ENCODE assay signal across 15 cellular contexts in genomic region chr4:128349921-128350320, GRCh38.
DNase-seq lines count a peak whose midpoint lies in the region; ATAC-seq, FAIRE-seq and TF ChIP-seq lines count a peak whose summit lies in the region.
"Had no signal": no experiment of that assay in that cellular context is flagged by ENCODE, and none has a peak within 500 bp of the region (broad histone marks: within the 10 kb centered on the region; RNA-seq: fewer than 3 reads in every experiment).

No MANE protein-coding gene starts in this region.

- H3K79me2 ChIP-seq in K562 (ENCODE audit: control insufficient read depth, insufficient read depth, low read length) = no peaks in the 10 kb centered on the region

- H3K27ac ChIP-seq in K562 (ENCODE audit: extremely low read depth, low read depth, low read length) (no peak overlapping the region; the same call in 2 of the 3 replicates), right lobe of liver (peak overlapping the region in 1 of 3 donors; percentile 64)
- H3K27ac ChIP-seq: right atrium auricular region, SK-N-MC had no signal

- no TSS peak for BruUV-seq in K562 (replicated peaks; lab: Mats Ljungman, UMichigan)

- CTCF ChIA-PET in K562 (lab: Yijun Ruan, JAX; ENCODE audit: low intra/inter-chr PET ratio) = no interaction called here

- H3K36me3 ChIP-seq in K562 (ENCODE audit: control insufficient read depth, insufficient read depth, low read length) (no peaks in the 10 kb centered on the region), right lobe of liver (no peaks in the 10 kb centered on the region)
- H3K36me3 ChIP-seq: right atrium auricular region had no signal

- TF ChIP-seq CTCF in K562 (IDR thresholded peaks at IDR 0.05 in 2 of 3, conservative IDR thresholded peaks at IDR 0.05 in 1 of 3; ENCODE audit: insufficient read depth in 2 of 3, low read depth in 1 of 3, low read length in 3 of 3) (no peak), right lobe of liver (IDR thresholded peaks at IDR 0.05) (no peak)

- TF ChIP-seq RAD21 in K562 (CRISPR knock-in tag; conservative IDR thresholded peaks at IDR 0.05 in 1 of 2, IDR thresholded peaks at IDR 0.05 in 1 of 2) = no peak

- H3K27me3 ChIP-seq in K562 (ENCODE audit: control insufficient read depth in 2 of 2, insufficient read depth in 2 of 2, low read length in 2 of 2) (no peaks in the 10 kb centered on the region), right lobe of liver (no peaks in the 10 kb centered on the region)
- H3K27me3 ChIP-seq: right atrium auricular region had no signal

- WGBS in K562 (ENCODE audit: insufficient coverage, low coverage, missing lambda C conversion rate) = 29% methylated on average over 4 of the region's 4 CpGs
- WGBS in right lobe of liver (ENCODE audit: insufficient coverage, low coverage, low lambda C conversion rate, missing lambda C conversion rate) = 36% methylated on average over 4 of the region's 4 CpGs

- ATAC-seq in K562 = peak; percentile 66
- peak; percentile 76 to 92 (median 82) for ATAC-seq in right lobe of liver
- ATAC-seq: activated CD4-positive, alpha-beta T cell treated with anti-CD3 and anti-CD28 coated beads for 36 hours had no signal

- peaks cover 12 to 42% of the 10 kb centered on the region in 2 experiments; a peak in 4 of 5 replicates for H3K4me1 ChIP-seq in K562 (replicated peaks in 1 of 2; ENCODE audit: control insufficient read depth in 2 of 2, insufficient read depth in 2 of 2, low read length in 2 of 2)
- peaks cover 0 to 56% (median 5%) of the 10 kb centered on the region in 4 donors for H3K4me1 ChIP-seq in right lobe of liver

- H3K9ac ChIP-seq in K562 (ENCODE audit: insufficient read depth in 1 of 2, low read depth in 2 of 2, low read length in 2 of 2) = no peak overlapping the region

- intact Hi-C loops in K562 (cut with micrococcal nuclease) = no loop called here
- intact Hi-C loops in right lobe of liver (cut with DNase I) = no loop called here

- H3K9me3 ChIP-seq in K562 (replicated peaks; ENCODE audit: control insufficient read depth, insufficient read depth, low read depth, low read length) = no peaks in the 10 kb centered on the region
- no peaks in the 10 kb centered on the region for H3K9me3 ChIP-seq in right lobe of liver
- H3K9me3 ChIP-seq: right atrium auricular region had no signal

- TF ChIP-seq POLR2A in K562 (conservative IDR thresholded peaks at IDR 0.05) (no peak), right lobe of liver (IDR thresholded peaks at IDR 0.05) (no peak)

- H3K9me1 ChIP-seq in K562 (ENCODE audit: control insufficient read depth, insufficient read depth, low read length) = no peaks in the 10 kb centered on the region

- no peak overlapping the region for H3K4me3 ChIP-seq in K562
- no peak overlapping the region for H3K4me3 ChIP-seq in right lobe of liver
- H3K4me3 ChIP-seq: right atrium auricular region, SK-N-MC had no signal

- H4K20me1 ChIP-seq in K562 (replicated peaks; ENCODE audit: control insufficient read depth, insufficient read depth, low read length) = no peaks in the 10 kb centered on the region

- TF ChIP-seq EP300 in K562 (IDR thresholded peaks at IDR 0.05; ENCODE audit: low read length) = peak; percentile 53

- peak overlapping the region; percentile 35 for H2AFZ ChIP-seq in K562 (ENCODE audit: low read depth, low read length)

- in situ Hi-C loops in K562 (cut with MboI) = no loop called here

- peak overlapping the region; percentile 17; the same call in 1 of the 2 replicates for H3K4me2 ChIP-seq in K562 (ENCODE audit: insufficient read depth, low read length)

- peak; percentile 94 for DNase-seq in EH (ENCODE audit: low read depth)
- DNase-seq in NCI-H2029 (lab: John Stamatoyannopoulos, UW) = peak; percentile 77
- peak in 2 of 4 experiments; percentile 18 to 42 for DNase-seq in K562 (ENCODE audit: extremely low read depth in 1 of 4, low spot score in 3 of 4)
- DNase-seq in right lobe of liver = no peak
- no peak for DNase-seq in NCI-H1436 treated with DMSO at 0.1 percent for 48 hours (lab: John Stamatoyannopoulos, UW)
- DNase-seq in T-helper 9 cell = no peak
- DNase-seq in globus pallidus (ENCODE audit: low spot score) = no peak
- DNase-seq in hippocampal formation (lab: John Stamatoyannopoulos, UW) = no peak
- DNase-seq: activated CD4-positive, alpha-beta T cell treated with anti-CD3 and anti-CD28 coated beads for 36 hours; Kasumi-1; NCI-H524 had no signal

- FAIRE-seq in K562 (lab: Jason Lieb, UNC) = no peak
- FAIRE-seq: D721Med, islet of Langerhans had no signal

- POLR2A ChIA-PET in K562 (lab: Yijun Ruan, JAX) = no interaction called here

TF ChIP-seq in K562, 482 proteins besides CTCF, POLR2A, EP300 and RAD21 (continues in another document):
- TF ChIP-seq GATA2 (CRISPR knock-in tag; IDR thresholded peaks at IDR 0.05) = no peak
- peak; percentile 72; the same call in 1 of the 2 replicates for TF ChIP-seq DPF2 (IDR thresholded peaks at IDR 0.05)
- no peak for TF ChIP-seq HBP1 (CRISPR knock-in tag; IDR thresholded peaks at IDR 0.05)
- no peak for TF ChIP-seq TAF1 (IDR thresholded peaks at IDR 0.05; ENCODE audit: control insufficient read depth, extremely low read depth, insufficient read depth, low read length, severe bottlenecking)
- no peak for TF ChIP-seq NR2C2 (CRISPR knock-in tag; IDR thresholded peaks at IDR 0.05)
- peak; percentile 85 for TF ChIP-seq NR2C2 (tag; IDR thresholded peaks at IDR 0.05)
- TF ChIP-seq ESRRA (IDR thresholded peaks at IDR 0.05; ENCODE audit: borderline replicate concordance, low read depth) = peak; percentile 63
- no peak for TF ChIP-seq PHF21A (IDR thresholded peaks at IDR 0.05; ENCODE audit: borderline replicate concordance, low read depth)
- no peak for TF ChIP-seq ELF1 (tag; IDR thresholded peaks at IDR 0.05)
- TF ChIP-seq PHF20 (IDR thresholded peaks at IDR 0.05; ENCODE audit: partially characterized antibody) = no peak
- no peak for TF ChIP-seq MITF (IDR thresholded peaks at IDR 0.05)
- TF ChIP-seq ZFX (CRISPR knock-in tag; IDR thresholded peaks at IDR 0.05) = no peak
- no peak for TF ChIP-seq ZNF707 (CRISPR knock-in tag; conservative IDR thresholded peaks at IDR 0.05)
- TF ChIP-seq E2F1 (CRISPR knock-in tag; IDR thresholded peaks at IDR 0.05) = no peak
- TF ChIP-seq MTA1 (IDR thresholded peaks at IDR 0.05; ENCODE audit: borderline replicate concordance) = no peak; the same call in 1 of the 2 replicates
- TF ChIP-seq CEBPG (CRISPR knock-in tag; IDR thresholded peaks at IDR 0.05) = peak; percentile 87
- peak; percentile 85 to 95 for TF ChIP-seq CEBPG (tag; conservative IDR thresholded peaks at IDR 0.05 in 1 of 2, IDR thresholded peaks at IDR 0.05 in 1 of 2)
- peak; percentile 71 to 87 for TF ChIP-seq TRIM24 (IDR thresholded peaks at IDR 0.05)
- no peak for TF ChIP-seq POU5F1 (IDR thresholded peaks at IDR 0.05; ENCODE audit: borderline replicate concordance, low read depth, low read length, partially characterized antibody)
- TF ChIP-seq ZNF444 (CRISPR knock-in tag; IDR thresholded peaks at IDR 0.05) = no peak
- no peak for TF ChIP-seq THAP7 (CRISPR knock-in tag; IDR thresholded peaks at IDR 0.05)
- no peak for TF ChIP-seq SREBF1 (IDR thresholded peaks at IDR 0.05; ENCODE audit: borderline replicate concordance, low read depth, low read length)
- peak; percentile 39 for TF ChIP-seq BRD9 (IDR thresholded peaks at IDR 0.05; ENCODE audit: low read depth, partially characterized antibody)
- TF ChIP-seq TARDBP (IDR thresholded peaks at IDR 0.05) = no peak
- no peak for TF ChIP-seq PYGO2 (tag; IDR thresholded peaks at IDR 0.05)

Comparison
In these comparisons a context has a peak if more than half of its experiments do, and no peak if none do; other contexts are left out.
1. DNase-seq: peak in EH (single experiment) and NCI-H2029 (single experiment); none in right lobe of liver (0 of 3), NCI-H1436 treated with DMSO at 0.1 percent for 48 hours (single experiment), T-helper 9 cell (single experiment), globus pallidus (single experiment) and hippocampal formation (0 of 2).